In genomic region chr10:77566228-77566627, GRCh38 we compare ENCODE assay signal across 26 cellular contexts.
A peak's percentile ranks its signal among the peaks of the same experiment; 100 is the strongest.
DNase-seq lines count a peak whose midpoint lies in the region; ATAC-seq and TF ChIP-seq lines count a peak whose summit lies in the region.
"Had no signal": no experiment of that assay in that cellular context is flagged by ENCODE, and none has a peak within 500 bp of the region (broad histone marks: within the 10 kb centered on the region; RNA-seq: fewer than 3 reads in every experiment).

No MANE protein-coding gene starts in this region.

- no peak overlapping the region for H4K8ac ChIP-seq in mesendoderm (ENCODE audit: low read depth, low read length)

- no peak for TF ChIP-seq CTCF in Panc1 (IDR thresholded peaks at IDR 0.05)

- no peak overlapping the region for H2BK5ac ChIP-seq in mesendoderm (ENCODE audit: low read length)

- peak overlapping the region; percentile 28 for H3K18ac ChIP-seq in mesendoderm (ENCODE audit: low read length)

- in situ Hi-C loops in Panc1 (cut with HindIII; ENCODE audit: low pct_unique_long_range_greater_than_20kb, low sequenced_read_pairs) = no loop called here

- H3K27ac ChIP-seq in Panc1 (ENCODE audit: low read length) (peak overlapping the region; percentile 64; the same call in 1 of the 2 replicates), mesendoderm (ENCODE audit: low read depth, low read length) (no peak overlapping the region), skeletal muscle tissue (ENCODE audit: low read depth, low read length) (peak overlapping the region; percentile 64)
- H3K27ac ChIP-seq: body of pancreas, left lung, pancreas, PC-9, WERI-Rb-1 had no signal

- H3K4me1 ChIP-seq in Panc1 (ENCODE audit: control insufficient read depth, insufficient read depth, low read length) (peaks cover 66% of the 10 kb centered on the region), mesendoderm (ENCODE audit: control insufficient read depth, low read depth, low read length) (peaks cover 2% of the 10 kb centered on the region), skeletal muscle tissue (ENCODE audit: control insufficient read depth in 3 of 3, insufficient read depth in 3 of 3, low read length in 3 of 3) (peaks cover 29 to 51% (median 33%) of the 10 kb centered on the region in 3 donors)
- H3K4me1 ChIP-seq: left lung had no signal

- H3K4me2 ChIP-seq in mesendoderm (ENCODE audit: low read length) = no peak overlapping the region

- no peak overlapping the region for H3K4me3 ChIP-seq in Panc1 (ENCODE audit: low read depth in 2 of 2, low read length in 2 of 2)
- H3K4me3 ChIP-seq in mesendoderm (ENCODE audit: low read length) = no peak overlapping the region
- H3K4me3 ChIP-seq in skeletal muscle tissue (ENCODE audit: low read length in 3 of 3) = peak overlapping the region in 2 of 3 donors; percentile 28 to 35
- H3K4me3 ChIP-seq: body of pancreas, left lung, pancreas, PC-9 had no signal

- no peak overlapping the region for H3K56ac ChIP-seq in mesendoderm (ENCODE audit: low read length)

- H3K9me3 ChIP-seq in Panc1 (ENCODE audit: control insufficient read depth, insufficient read depth, low read depth, low read length) (no peaks in the 10 kb centered on the region), skeletal muscle tissue (ENCODE audit: control insufficient read depth in 3 of 3, low read length in 3 of 3) (no peaks in the 10 kb centered on the region)
- H3K9me3 ChIP-seq: body of pancreas, left lung, pancreas had no signal

- H3K79me1 ChIP-seq in mesendoderm (ENCODE audit: low read length) = no peaks in the 10 kb centered on the region

- POLR2A ChIA-PET in Panc1 (lab: Charles Lee) = no interaction called here

- H3K36me3 ChIP-seq in Panc1 (ENCODE audit: control insufficient read depth, insufficient read depth, low read length) = no peaks in the 10 kb centered on the region
- no peaks in the 10 kb centered on the region for H3K36me3 ChIP-seq in mesendoderm (ENCODE audit: control insufficient read depth, insufficient read depth, low read length)
- no peaks in the 10 kb centered on the region for H3K36me3 ChIP-seq in skeletal muscle tissue (ENCODE audit: control insufficient read depth in 3 of 3, insufficient read depth in 3 of 3, low read length in 3 of 3)
- H3K36me3 ChIP-seq: left lung, pancreas, WERI-Rb-1 had no signal

- ATAC-seq in Panc1 = no peak
- ATAC-seq: body of pancreas; HCT116; left lung; pancreas; stimulated activated naive B cell treated with anti-CD40 and anti-IgM and Interleukin-4, amounts not matched to agents 10 μg/mL and 1 μg/mL and 100 μg/mL, for 72 hours had no signal

- H3K9ac ChIP-seq in mesendoderm (ENCODE audit: low read length) (no peak overlapping the region), skeletal muscle tissue (ENCODE audit: low read depth in 1 of 3, low read length in 3 of 3) (peak overlapping the region in 2 of 3 donors; percentile 33 to 38)

- H3K27me3 ChIP-seq in Panc1 (ENCODE audit: control insufficient read depth, insufficient read depth, low read length) = no peaks in the 10 kb centered on the region
- no peaks in the 10 kb centered on the region for H3K27me3 ChIP-seq in mesendoderm (ENCODE audit: insufficient read depth, low read length, poor library complexity)
- H3K27me3 ChIP-seq in skeletal muscle tissue (ENCODE audit: control insufficient read depth in 3 of 3, insufficient read depth in 3 of 3, low read length in 3 of 3) = no peaks in the 10 kb centered on the region
- H3K27me3 ChIP-seq: body of pancreas, pancreas had no signal

- DNase-seq in EL (peak; percentile 31), Panc1 (ENCODE audit: low read depth, low spot score) (no peak), mesendoderm (peak; percentile 31)
- no peak for DNase-seq in activated effector memory CD4-positive, alpha-beta T cell treated with anti-CD3 and anti-CD28 coated beads, Interleukin-2, amount 50 U/mL, for 16 hours
- no peak for DNase-seq in stimulated activated CD4-positive, alpha-beta T cell treated with anti-CD3 and anti-CD28 coated beads, Interleukin-12 subunit alpha, Interleukin-12 subunit beta, amount 100 ng/mL, for 4 hours
- no peak for DNase-seq in activated CD4-positive, alpha-beta T cell treated with anti-CD3 and anti-CD28 coated beads for 48 hours
- DNase-seq: activated CD4-positive, alpha-beta T cell treated with anti-CD3 and anti-CD28 coated beads, Interleukin-2, amount 10 ng/mL, durations not matched to agents 24 days and 14 days; activated T-cell treated with anti-CD3 and anti-CD28 coated beads, Interleukin-2, amount 50 U/mL, for 24 hours; body of pancreas; dermis blood vessel endothelial cell; DMS153; left lung; midbrain; NCI-H1694 treated with DMSO at 0.1 percent for 48 hours; NCI-H526; nephron progenitor cell; pancreas; right cardiac atrium; Right ventricle myocardium superior; stimulated activated CD4-positive, alpha-beta T cell treated with anti-CD3 and anti-CD28 coated beads, Interleukin-15, amount 100 ng/mL, for 24 hours; stimulated activated naive B cell treated with anti-CD40 and anti-IgM and Interleukin-4, amounts not matched to agents 10 μg/mL and 1 μg/mL and 100 μg/mL, for 72 hours; T-helper 9 cell; WERI-Rb-1 had no signal

- H2BK120ac ChIP-seq in mesendoderm (ENCODE audit: low read depth, low read length) = no peak overlapping the region

- H3K23ac ChIP-seq in mesendoderm (ENCODE audit: low read length) = no peak overlapping the region

- no TSS peak for BruUV-seq in Panc1 (replicated peaks; lab: Mats Ljungman, UMichigan)

- H3K4ac ChIP-seq in mesendoderm (ENCODE audit: low read depth, low read length) = no peak overlapping the region

- intact Hi-C loops in Panc1 (cut with micrococcal nuclease; ENCODE audit: unreplicated experiment) = no loop called here

- H2AK5ac ChIP-seq in mesendoderm (ENCODE audit: low read length) = no peak overlapping the region

- H2BK15ac ChIP-seq in mesendoderm (replicated peaks; ENCODE audit: low read depth) = no peak overlapping the region

- no CpG with 5 or more reads among the region's 6 CpGs for WGBS in mesendoderm (ENCODE audit: extremely low coverage, insufficient coverage, low lambda C conversion rate)

- no peaks in the 10 kb centered on the region for H3K79me2 ChIP-seq in mesendoderm (ENCODE audit: control insufficient read depth, insufficient read depth, low read length)

- no peak overlapping the region for H4K5ac ChIP-seq in mesendoderm (ENCODE audit: low read length)

- CTCF ChIA-PET in Panc1 (lab: Charles Lee) = no interaction called here

Comparison
In these comparisons a context has a peak if more than half of its experiments do, and no peak if none do; other contexts are left out.
1. DNase-seq: peak in EL (single experiment) and mesendoderm (single experiment); none in Panc1 (single experiment), activated effector memory CD4-positive, alpha-beta T cell treated with anti-CD3 and anti-CD28 coated beads, Interleukin-2, amount 50 U/mL, for 16 hours (single experiment), stimulated activated CD4-positive, alpha-beta T cell treated with anti-CD3 and anti-CD28 coated beads, Interleukin-12 subunit alpha, Interleukin-12 subunit beta, amount 100 ng/mL, for 4 hours (single experiment) and activated CD4-positive, alpha-beta T cell treated with anti-CD3 and anti-CD28 coated beads for 48 hours (single experiment).
2. H3K4me3 ChIP-seq: peak in skeletal muscle tissue (2 of 3); none in Panc1 (0 of 2) and mesendoderm (single experiment).